Comparison of ENCODE assay signal across 9 cellular contexts in the genomic region with DNA sequence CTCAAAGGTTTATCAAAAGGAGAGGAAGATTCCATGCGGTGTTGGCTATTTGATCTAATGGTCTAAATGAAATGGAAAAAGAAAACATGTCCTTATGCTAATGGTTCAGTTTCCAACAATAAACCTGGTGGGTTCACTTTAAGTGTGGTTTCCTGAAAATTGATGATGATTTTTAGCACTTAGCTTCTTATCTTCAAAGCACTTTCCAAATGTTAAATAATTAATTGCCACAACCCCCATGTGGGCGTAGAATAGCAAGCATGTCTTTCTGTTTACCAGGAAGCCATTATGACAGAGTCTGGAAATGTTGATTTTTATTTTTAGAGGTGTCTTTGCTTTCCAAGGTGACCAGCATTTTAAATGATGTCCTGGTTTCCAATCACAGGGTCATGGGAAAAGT.
"Had no signal": no experiment of that assay in that cellular context is flagged by ENCODE, and none has a peak within 500 bp of the region (broad histone marks: within the 10 kb centered on the region; RNA-seq: fewer than 3 reads in every experiment).

No MANE protein-coding gene starts in this region.

- DNase-seq: H9, HCEC 1CT, HFFc6, KBM-7 had no signal

- H3K4me3 Mint-ChIP-seq: GM23338, H9, HFFc6 had no signal

- ATAC-seq: GM23338, HepG2 had no signal

- H3K27ac Mint-ChIP-seq: GM23338, H9 had no signal

- H3K4me3 ChIP-seq: GM23338 had no signal

- FAIRE-seq: H1, H54, HepG2 had no signal

- H3K9me3 Mint-ChIP-seq: GM23338, H9, HFFc6 had no signal

- H2AFZ ChIP-seq: GM23338 had no signal

- H3K27ac ChIP-seq: HL-60 had no signal
